8 cellular contexts compared by ENCODE assay signal in the genomic region with DNA sequence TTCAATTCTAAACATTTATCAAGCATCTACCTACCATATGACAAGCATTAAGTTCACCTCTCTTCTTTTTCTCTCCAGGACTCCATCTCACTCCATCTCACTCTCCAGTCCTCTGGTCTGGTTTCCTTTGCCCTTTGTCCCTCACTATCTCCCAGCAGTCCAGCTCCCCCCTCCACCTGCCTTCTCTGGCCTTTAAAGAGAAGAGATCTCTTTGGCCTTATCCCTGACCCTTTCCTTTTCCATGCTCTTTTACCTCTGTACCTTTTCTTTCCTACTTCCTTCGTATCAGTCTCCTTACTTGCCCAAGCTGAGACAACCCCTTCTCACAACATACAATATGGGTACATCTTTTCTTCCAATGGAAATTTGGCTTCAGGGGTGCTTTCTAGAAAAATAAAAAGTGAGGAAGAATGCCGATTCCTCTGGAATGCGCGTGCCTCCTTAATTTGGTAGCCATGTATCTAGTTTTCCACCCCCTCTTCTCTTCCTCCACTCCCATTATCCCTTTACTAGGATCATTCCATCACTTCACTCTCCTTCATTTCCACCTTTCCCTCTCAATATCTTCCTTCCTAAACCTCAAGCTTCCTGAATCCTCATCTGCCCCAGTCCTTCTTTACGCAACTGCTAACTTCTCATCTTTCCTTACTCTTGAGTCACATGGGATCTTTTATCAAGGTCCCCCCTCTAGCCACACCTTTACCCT. TPM values are rescaled to one million over a fixed set of nuclear protein-coding genes. Genes with fewer than 3 reads are reported as not detected.
DNase-seq lines count a peak whose midpoint lies in the region; ATAC-seq, FAIRE-seq and TF ChIP-seq lines count a peak whose summit lies in the region.

No MANE protein-coding gene starts in this region.

- no peak for DNase-seq in BJ (ENCODE audit: low read depth)
- no peak for DNase-seq in body of pancreas
- no peak for DNase-seq in lower lobe of right lung
- no peak for DNase-seq in upper lobe of left lung
- no peak for DNase-seq in central memory CD4-positive, alpha-beta T cell
- no peak for DNase-seq in HTR-8/SVneo (ENCODE audit: insufficient read length, low spot score)
- DNase-seq in OCI-M2 (lab: John Stamatoyannopoulos, UW; ENCODE audit: unreplicated experiment) = no peak

- CTCF ChIA-PET in BJ (lab: Yijun Ruan, JAX) = interaction anchor here (1.0 to 2.0 kb wide), 5 partner anchors 14 to 60 kb away, joined by 3 to 7 read pairs (median 4); a partner anchor contains a TSS

- H3K4me3 ChIP-seq in BJ (ENCODE audit: low read depth, low read length) (peak overlapping the region; percentile 97), KMS-11 (IDR thresholded peaks at IDR 0.05; ENCODE audit: insufficient read depth, low read depth, low read length) (peak overlapping the region; percentile 16), body of pancreas (no peak overlapping the region), lower lobe of right lung (peak overlapping the region; percentile 76), upper lobe of left lung (peak overlapping the region in 3 of 4 donors; percentile 80 to 86 (median 81))

- peak overlapping the region; percentile 97 for H3K4me2 ChIP-seq in KMS-11

- H3K36me3 ChIP-seq in BJ (ENCODE audit: control insufficient read depth, insufficient read depth, low read length) (peaks cover 8% of the 10 kb centered on the region), KMS-11 (ENCODE audit: insufficient read depth) (no peaks in the 10 kb centered on the region), body of pancreas (replicated peaks in 1 of 2; ENCODE audit: insufficient read depth in 1 of 2, low read depth in 2 of 2) (no peaks in the 10 kb centered on the region), lower lobe of right lung (peaks cover 22% of the 10 kb centered on the region), upper lobe of left lung (peaks cover 7 to 20% (median 13%) of the 10 kb centered on the region in 4 donors)

- TF ChIP-seq POLR2A in body of pancreas (IDR thresholded peaks at IDR 0.05) = no peak
- TF ChIP-seq POLR2A in upper lobe of left lung (IDR thresholded peaks at IDR 0.05) = no peak

- H3K27me3 ChIP-seq in BJ (ENCODE audit: control insufficient read depth, insufficient read depth, low read length) = no peaks in the 10 kb centered on the region
- H3K27me3 ChIP-seq in KMS-11 (ENCODE audit: insufficient read depth, low read depth) = no peaks in the 10 kb centered on the region
- H3K27me3 ChIP-seq in body of pancreas = no peaks in the 10 kb centered on the region
- no peaks in the 10 kb centered on the region for H3K27me3 ChIP-seq in lower lobe of right lung (ENCODE audit: low read depth)
- no peaks in the 10 kb centered on the region for H3K27me3 ChIP-seq in upper lobe of left lung

- peak overlapping the region; percentile 72 for H3K27ac ChIP-seq in KMS-11
- H3K27ac ChIP-seq in body of pancreas = peak overlapping the region; percentile 81 to 94 (median 85)
- H3K27ac ChIP-seq in lower lobe of right lung = peak overlapping the region; percentile 94
- peak overlapping the region; percentile 89 to 98 (median 96) for H3K27ac ChIP-seq in upper lobe of left lung

- intact Hi-C loops in body of pancreas (cut with DNase I) (no loop called here), lower lobe of right lung (cut with DNase I) (no loop called here)

- WGBS in body of pancreas, 2 donors = 13 to 23% methylated on average over 5 of the region's 5 CpGs
- 31 to 37% methylated on average over 5 of the region's 5 CpGs for WGBS in upper lobe of left lung, 2 donors

- H3K4me1 ChIP-seq in KMS-11 (ENCODE audit: low read depth, poor library complexity, severe bottlenecking) = peaks cover 21% of the 10 kb centered on the region
- H3K4me1 ChIP-seq in body of pancreas = peaks cover 41% of the 10 kb centered on the region
- H3K4me1 ChIP-seq in lower lobe of right lung = peaks cover 45% of the 10 kb centered on the region
- peaks cover 37 to 57% (median 46%) of the 10 kb centered on the region in 4 donors for H3K4me1 ChIP-seq in upper lobe of left lung

- no peaks in the 10 kb centered on the region for H3K79me2 ChIP-seq in KMS-11 (ENCODE audit: insufficient read depth, low read depth)

- POLR2A ChIA-PET in BJ (lab: Charles Lee) = interaction anchor here (0.5 to 1.3 kb wide), 3 partner anchors 12 to 795 kb away, joined by 5 to 7 read pairs (median 6); no protein-coding TSS in a partner anchor

- peak overlapping the region; percentile 68; the same call in 1 of the 2 replicates for H2AFZ ChIP-seq in KMS-11 (ENCODE audit: low read depth)

- H4K20me1 ChIP-seq in KMS-11 (ENCODE audit: insufficient read depth) = no peaks in the 10 kb centered on the region

- no peak for FAIRE-seq in HTR-8/SVneo (lab: Jason Lieb, UNC)

- TF ChIP-seq EP300 in upper lobe of left lung (IDR thresholded peaks at IDR 0.05) = no peak

- H3K9me3 ChIP-seq in body of pancreas (no peaks in the 10 kb centered on the region), lower lobe of right lung (no peaks in the 10 kb centered on the region), upper lobe of left lung (no peaks in the 10 kb centered on the region)

- TF ChIP-seq CTCF in BJ (IDR thresholded peaks at IDR 0.05; ENCODE audit: insufficient read depth, low read depth, low read length) (no peak), KMS-11 (conservative IDR thresholded peaks at IDR 0.05; ENCODE audit: low read depth, low read length) (no peak), body of pancreas (IDR thresholded peaks at IDR 0.05) (no peak), lower lobe of right lung (IDR thresholded peaks at IDR 0.05) (no peak), upper lobe of left lung (IDR thresholded peaks at IDR 0.05) (no peak)

- ATAC-seq in body of pancreas (no peak), lower lobe of right lung (peak in 1 of 2 donors; percentile 0), upper lobe of left lung (ENCODE audit: low FRiP score in 2 of 2) (peak in 1 of 2 donors; percentile 0)

- peak overlapping the region; percentile 67; the same call in 1 of the 2 replicates for H3K9ac ChIP-seq in KMS-11

RNA-seq across cellular contexts. Expression of a gene that starts 0.7 kb away (rescaled TPM):
- 117 and 158 TPM in 2 replicates for polyA plus RNA-seq in BJ (2011; rRNA removed)
- polyA minus RNA-seq in BJ (2011; rRNA and poly(A)+ RNA removed) = 114 and 212 TPM in 2 replicates
- total RNA-seq in body of pancreas (10 to 100 TPM; 13.2 to 16.1 TPM), lower lobe of right lung (51.2 TPM), upper lobe of left lung (10 to 100 TPM; 25.9 to 54.5 (median 32.6) TPM)

RNA-seq across cellular contexts. Expression of a gene that starts 1.6 kb away (rescaled TPM):
- polyA plus RNA-seq in BJ (2011; rRNA removed) = 40.2 and 44.4 TPM in 2 replicates
- 16.2 and 22.9 TPM in 2 replicates for polyA minus RNA-seq in BJ (2011; rRNA and poly(A)+ RNA removed)
- total RNA-seq in body of pancreas = 10 to 100 TPM; 34.0 to 62.0 TPM
- total RNA-seq in lower lobe of right lung = 44.9 TPM
- total RNA-seq in upper lobe of left lung = 10 to 100 TPM; 23.0 to 73.6 (median 59.1) TPM

RNA-seq across cellular contexts. Expression of a gene that starts 7.4 kb away (rescaled TPM):
- polyA plus RNA-seq in BJ (2011; rRNA removed) = 2.4 and 2.6 TPM in 2 replicates
- polyA minus RNA-seq in BJ (2011; rRNA and poly(A)+ RNA removed) = 0.36 and 1.00 TPM in 2 replicates
- total RNA-seq in body of pancreas = 1 to 10 TPM; 3.0 to 4.9 TPM
- 882 TPM for total RNA-seq in lower lobe of right lung
- 1,000 to 10,000 TPM in 5 of 6 donors, 100 to 1,000 TPM in 1; 543 to 2,806 (median 1,294) TPM for total RNA-seq in upper lobe of left lung

RNA-seq across cellular contexts. Expression of a gene that starts 12.2 kb away (rescaled TPM):
- polyA plus RNA-seq in BJ (2011; rRNA removed) = 3.7 and 4.0 TPM in 2 replicates
- 0.72 and 1.7 TPM in 2 replicates for polyA minus RNA-seq in BJ (2011; rRNA and poly(A)+ RNA removed)
- 1 to 10 TPM; 5.7 to 6.9 TPM for total RNA-seq in body of pancreas
- total RNA-seq in lower lobe of right lung = 13.4 TPM
- 10 to 100 TPM in 2 of 6 donors, 1 to 10 TPM in 4; 6.1 to 37.7 (median 9.6) TPM for total RNA-seq in upper lobe of left lung

RNA-seq across cellular contexts. Expression of a gene that starts 13.4 kb away (rescaled TPM):
- 59.5 and 73.5 TPM in 2 replicates for polyA plus RNA-seq in BJ (2011; rRNA removed)
- 19.9 and 41.0 TPM in 2 replicates for polyA minus RNA-seq in BJ (2011; rRNA and poly(A)+ RNA removed)
- 10 to 100 TPM; 28.8 to 31.3 TPM for total RNA-seq in body of pancreas
- total RNA-seq in lower lobe of right lung = 89.2 TPM
- 100 to 1,000 TPM in 1 of 6 donors, 10 to 100 TPM in 5; 78.6 to 147 (median 93.4) TPM for total RNA-seq in upper lobe of left lung

Comparison
In these comparisons a context has a peak if more than half of its experiments do, and no peak if none do; other contexts are left out.
1. H3K4me3 ChIP-seq: peak in BJ (single experiment), KMS-11 (single experiment), lower lobe of right lung (single experiment) and upper lobe of left lung (3 of 4); none in body of pancreas (0 of 2).
2. RNA of a gene that starts 7.4 kb away (total RNA-seq): 543 to 2,806 TPM in upper lobe of left lung and 882 TPM in lower lobe of right lung (single experiment); 3.0 to 4.9 TPM in body of pancreas; every median in the first group is over 10 times any median in the second.
3. Peak in every context shown above with its lines, with median percentiles within 50 percentile points of each other: H3K27ac ChIP-seq.